Comparison of ENCODE assay signal across 1 cellular context in genomic region chr6:43724914-43725642, GRCh38.
A peak's percentile ranks its signal among the peaks of the same experiment; 100 is the strongest.
TF ChIP-seq lines count a peak whose summit lies in the region.

No MANE protein-coding gene starts in this region.

TF ChIP-seq in HepG2, 621 proteins besides CTCF, POLR2A, EP300 and RAD21 (continued from another document):
- no peak for TF ChIP-seq GRHL1 (CRISPR knock-in tag; conservative IDR thresholded peaks at IDR 0.05)
- no peak for TF ChIP-seq ZNF660 (CRISPR knock-in tag; IDR thresholded peaks at IDR 0.05; ENCODE audit: borderline replicate concordance, low read depth)
- TF ChIP-seq TAF1 (CRISPR knock-in tag; IDR thresholded peaks at IDR 0.05): peak; percentile 58; the same call in 1 of the 2 replicates
- TF ChIP-seq ZNF850 (CRISPR knock-in tag; conservative IDR thresholded peaks at IDR 0.05): no peak
- peak; percentile 2; the same call in 1 of the 2 replicates for TF ChIP-seq SMC3 (IDR thresholded peaks at IDR 0.05; ENCODE audit: low read length)
- no peak for TF ChIP-seq ZBTB42 (CRISPR knock-in tag; IDR thresholded peaks at IDR 0.05)
